21 cellular contexts compared by ENCODE assay signal in genomic region chr1:185207178-185207577, GRCh38.
"Had no signal": no experiment of that assay in that cellular context is flagged by ENCODE, and none has a peak within 500 bp of the region (broad histone marks: within the 10 kb centered on the region; RNA-seq: fewer than 3 reads in every experiment).

No MANE protein-coding gene starts in this region.

- H3K27ac Mint-ChIP-seq: activated naive CD4-positive, alpha-beta T cell treated with anti-CD3 and anti-CD28 coated beads, Interleukin-2, amount 50 U/mL, for 24 hours; nephron progenitor cell had no signal

- H3K4me1 ChIP-seq: body of pancreas, esophagus muscularis mucosa, gastroesophageal sphincter, parathyroid adenoma, upper lobe of left lung had no signal

- FAIRE-seq: islet of Langerhans had no signal

- ATAC-seq: body of pancreas; gastroesophageal sphincter; left cardiac atrium; right cardiac atrium; stimulated activated naive CD8-positive, alpha-beta T cell treated with anti-CD3 and anti-CD28 coated beads, Interleukin-15, Interleukin-2, amounts not matched to agents 100 U/mL and 50 U/mL, for 24 hours had no signal

- H3K4me1 Mint-ChIP-seq: activated naive CD4-positive, alpha-beta T cell treated with anti-CD3 and anti-CD28 coated beads, Interleukin-2, amount 50 U/mL, for 24 hours; nephron progenitor cell had no signal

- DNase-seq: activated CD4-positive, CD25-positive, alpha-beta regulatory T cell treated with anti-CD3 and anti-CD28 coated beads, Interleukin-2, amount 50 U/mL, for 72 hours; activated gamma-delta T cell treated with Interleukin-2 at 50 U/mL for 16 hours; activated T-cell treated with anti-CD3 and anti-CD28 coated beads, Interleukin-2, amount 50 U/mL, for 1 hour; anterior cingulate cortex; body of pancreas; effector memory CD4-positive, alpha-beta T cell; head of caudate nucleus; hypothalamus; left cardiac atrium; nephron progenitor cell; right cardiac atrium; stimulated activated CD4-positive, alpha-beta T cell treated with anti-CD3 and anti-CD28 coated beads, Interleukin-12 subunit alpha, Interleukin-12 subunit beta, amount 100 ng/mL, for 4 hours; stimulated activated CD4-positive, alpha-beta T cell treated with anti-CD3 and anti-CD28 coated beads, Interleukin-4, amount 100 ng/mL, for 4 hours; stimulated activated naive CD8-positive, alpha-beta T cell treated with anti-CD3 and anti-CD28 coated beads, Interleukin-15, Interleukin-2, amounts not matched to agents 100 U/mL and 50 U/mL, for 24 hours; upper lobe of left lung had no signal

- H3K79me2 ChIP-seq: parathyroid adenoma had no signal

- H3K27me3 ChIP-seq: body of pancreas, esophagus muscularis mucosa, gastroesophageal sphincter, upper lobe of left lung had no signal

- H2AFZ ChIP-seq: parathyroid adenoma had no signal

- H3K27me3 Mint-ChIP-seq: activated naive CD4-positive, alpha-beta T cell treated with anti-CD3 and anti-CD28 coated beads, Interleukin-2, amount 50 U/mL, for 24 hours had no signal

- H3K27ac ChIP-seq: body of pancreas, esophagus muscularis mucosa, gastroesophageal sphincter, parathyroid adenoma, upper lobe of left lung, VCaP had no signal

- H3K4me3 Mint-ChIP-seq: activated naive CD4-positive, alpha-beta T cell treated with anti-CD3 and anti-CD28 coated beads, Interleukin-2, amount 50 U/mL, for 24 hours; nephron progenitor cell had no signal

- H3K4me3 ChIP-seq: body of pancreas, esophagus muscularis mucosa, gastroesophageal sphincter, upper lobe of left lung had no signal
